ENCODE assay signal across 10 cellular contexts in genomic region chr2:46569061-46569560, GRCh38. TPM values are rescaled to one million over a fixed set of nuclear protein-coding genes. Genes with fewer than 3 reads are reported as not detected.
A peak's percentile ranks its signal among the peaks of the same experiment; 100 is the strongest.
DNase-seq lines count a peak whose midpoint lies in the region; ATAC-seq and TF ChIP-seq lines count a peak whose summit lies in the region.
"Had no signal": no experiment of that assay in that cellular context is flagged by ENCODE, and none has a peak within 500 bp of the region (broad histone marks: within the 10 kb centered on the region; RNA-seq: fewer than 3 reads in every experiment).

No MANE protein-coding gene starts in this region.

- 22 to 33% methylated on average over 7 of the region's 7 CpGs for WGBS in body of pancreas, 2 donors

- peak; percentile 80 for ATAC-seq in HG03432 (IDR thresholded peaks at IDR 0.05; ENCODE audit: unreplicated experiment)
- peak; percentile 66 for ATAC-seq in body of pancreas

- peak overlapping the region; percentile 43 to 81 (median 60) for H3K27ac ChIP-seq in body of pancreas
- H3K27ac ChIP-seq in CD8-positive, alpha-beta memory T cell (ENCODE audit: low read depth, low read length) = no peak overlapping the region
- H3K27ac ChIP-seq: 22Rv1 had no signal

- H3K27me3 ChIP-seq in body of pancreas (no peaks in the 10 kb centered on the region), BE2C (no peaks in the 10 kb centered on the region)
- H3K27me3 ChIP-seq in CD8-positive, alpha-beta memory T cell (ENCODE audit: insufficient read depth, low read length, poor library complexity, severe bottlenecking) = no peaks in the 10 kb centered on the region

- H3K9me3 ChIP-seq in body of pancreas (no peaks in the 10 kb centered on the region), BE2C (no peaks in the 10 kb centered on the region)
- H3K9me3 ChIP-seq in CD8-positive, alpha-beta memory T cell (ENCODE audit: low read length) = no peaks in the 10 kb centered on the region

- peak overlapping the region; percentile 7 for H3K4me3 Mint-ChIP-seq in activated naive CD4-positive, alpha-beta T cell treated with anti-CD3 and anti-CD28 coated beads, Interleukin-2, amount 50 U/mL, for 24 hours
- no peak overlapping the region for H3K4me3 Mint-ChIP-seq in nephron progenitor cell
- H3K4me3 Mint-ChIP-seq in CD8-positive, alpha-beta memory T cell = no peak overlapping the region
- H3K4me3 Mint-ChIP-seq: neural crest cell had no signal

- H3K4me3 ChIP-seq in body of pancreas = no peak overlapping the region
- H3K4me3 ChIP-seq in BE2C (ENCODE audit: low read depth, low read length) = no peak overlapping the region
- no peak overlapping the region for H3K4me3 ChIP-seq in CD8-positive, alpha-beta memory T cell (ENCODE audit: low read length)

- intact Hi-C loops in body of pancreas (cut with DNase I) = no loop called here

- H3K9me3 Mint-ChIP-seq in activated naive CD4-positive, alpha-beta T cell treated with anti-CD3 and anti-CD28 coated beads, Interleukin-2, amount 50 U/mL, for 24 hours = no peaks in the 10 kb centered on the region
- H3K9me3 Mint-ChIP-seq in nephron progenitor cell = no peaks in the 10 kb centered on the region
- H3K9me3 Mint-ChIP-seq in CD8-positive, alpha-beta memory T cell = no peaks in the 10 kb centered on the region
- H3K9me3 Mint-ChIP-seq: neural crest cell had no signal

- DNase-seq in activated naive CD4-positive, alpha-beta T cell treated with anti-CD3 and anti-CD28 coated beads, Interleukin-2, amount 50 U/mL, for 16 hours = no peak
- DNase-seq in body of pancreas (peak in 2 of 4 donors; percentile 28 to 54), nephron progenitor cell (no peak), BE2C (no peak), HCEC 1CT (no peak)
- no peak for DNase-seq in CD8-positive, alpha-beta memory T cell

- CTCF ChIA-PET in CD8-positive, alpha-beta memory T cell (lab: Charles Lee) = no interaction called here

- peaks cover 9% of the 10 kb centered on the region for H3K36me3 Mint-ChIP-seq in activated naive CD4-positive, alpha-beta T cell treated with anti-CD3 and anti-CD28 coated beads, Interleukin-2, amount 50 U/mL, for 24 hours
- no peaks in the 10 kb centered on the region for H3K36me3 Mint-ChIP-seq in nephron progenitor cell (ENCODE audit: low read depth)
- H3K36me3 Mint-ChIP-seq in CD8-positive, alpha-beta memory T cell = peaks cover 0 to 20% (median 2%) of the 10 kb centered on the region in 3 donors

- H3K4me1 ChIP-seq in body of pancreas (peaks cover 19% of the 10 kb centered on the region), BE2C (no peaks in the 10 kb centered on the region)
- no peaks in the 10 kb centered on the region for H3K4me1 ChIP-seq in CD8-positive, alpha-beta memory T cell (ENCODE audit: insufficient read depth, low read length)

- no peak for TF ChIP-seq POLR2A in body of pancreas (IDR thresholded peaks at IDR 0.05)

- peaks cover 30% of the 10 kb centered on the region for H3K4me1 Mint-ChIP-seq in activated naive CD4-positive, alpha-beta T cell treated with anti-CD3 and anti-CD28 coated beads, Interleukin-2, amount 50 U/mL, for 24 hours
- H3K4me1 Mint-ChIP-seq in nephron progenitor cell = peaks cover 9% of the 10 kb centered on the region
- peaks cover 35 to 43% (median 42%) of the 10 kb centered on the region in 3 donors for H3K4me1 Mint-ChIP-seq in CD8-positive, alpha-beta memory T cell
- H3K4me1 Mint-ChIP-seq: neural crest cell had no signal

- no peak overlapping the region for H3K27ac Mint-ChIP-seq in activated naive CD4-positive, alpha-beta T cell treated with anti-CD3 and anti-CD28 coated beads, Interleukin-2, amount 50 U/mL, for 24 hours
- peak overlapping the region; percentile 53 for H3K27ac Mint-ChIP-seq in nephron progenitor cell
- peak overlapping the region in 2 of 8 donors; percentile 2 to 17 for H3K27ac Mint-ChIP-seq in CD8-positive, alpha-beta memory T cell

- H3K27me3 Mint-ChIP-seq in activated naive CD4-positive, alpha-beta T cell treated with anti-CD3 and anti-CD28 coated beads, Interleukin-2, amount 50 U/mL, for 24 hours = no peaks in the 10 kb centered on the region
- no peaks in the 10 kb centered on the region for H3K27me3 Mint-ChIP-seq in nephron progenitor cell (ENCODE audit: low read depth, poor library complexity)
- H3K27me3 Mint-ChIP-seq in CD8-positive, alpha-beta memory T cell = peaks cover 0 to 1% of the 10 kb centered on the region in 2 donors

- TF ChIP-seq CTCF in body of pancreas (IDR thresholded peaks at IDR 0.05) (no peak), nephron progenitor cell (IDR thresholded peaks at IDR 0.05) (no peak), BE2C (IDR thresholded peaks at IDR 0.05; ENCODE audit: low read depth, low read length) (no peak)

- POLR2A ChIA-PET in CD8-positive, alpha-beta memory T cell (lab: Charles Lee) = no interaction called here

- H3K36me3 ChIP-seq in body of pancreas (replicated peaks in 1 of 2; ENCODE audit: insufficient read depth in 1 of 2, low read depth in 2 of 2) (no peaks in the 10 kb centered on the region), BE2C (peaks cover 6% of the 10 kb centered on the region; the same call in 1 of the 2 replicates)
- no peaks in the 10 kb centered on the region for H3K36me3 ChIP-seq in CD8-positive, alpha-beta memory T cell (ENCODE audit: insufficient read depth, low read length)

RNA-seq across cellular contexts. Expression of gene ATP6V1E2, which starts 26.7 kb away (rescaled TPM):
- 1 to 10 TPM in 1 of 2 donors, under 1 TPM in 1; 0.99 to 2.9 TPM for total RNA-seq in body of pancreas
- polyA plus RNA-seq in BE2C (2012; ENCODE audit: insufficient read depth, insufficient read length, low read depth) = 7.3 TPM
- 1 to 10 TPM; 4.8 to 7.0 TPM for total RNA-seq in CD8-positive, alpha-beta memory T cell
- polyA plus RNA-seq in CD8-positive, alpha-beta memory T cell = 8.3 TPM

RNA-seq across cellular contexts. Expression of gene RHOQ, which starts 26.8 kb away (rescaled TPM):
- 10 to 100 TPM; 36.1 to 46.5 TPM for total RNA-seq in body of pancreas
- polyA plus RNA-seq in BE2C (2012; ENCODE audit: insufficient read depth, insufficient read length, low read depth) = 54.3 TPM
- total RNA-seq in CD8-positive, alpha-beta memory T cell = 10 to 100 TPM; 15.4 to 16.4 TPM
- 2.1 TPM for polyA plus RNA-seq in CD8-positive, alpha-beta memory T cell

RNA-seq across cellular contexts. Expression of gene PIGF, which starts 47.7 kb away (rescaled TPM):
- 10 to 100 TPM; 11.4 to 11.5 TPM for total RNA-seq in body of pancreas
- 26.1 TPM for polyA plus RNA-seq in BE2C (2012; ENCODE audit: insufficient read depth, insufficient read length, low read depth)
- 10 to 100 TPM; 21.9 to 23.0 TPM for total RNA-seq in CD8-positive, alpha-beta memory T cell
- polyA plus RNA-seq in CD8-positive, alpha-beta memory T cell = 17.9 TPM

RNA-seq across cellular contexts. Expression of gene CRIPT, which starts 47.9 kb away (rescaled TPM):
- total RNA-seq in body of pancreas = 1 to 10 TPM; 5.3 to 8.6 TPM
- 13.3 TPM for polyA plus RNA-seq in BE2C (2012; ENCODE audit: insufficient read depth, insufficient read length, low read depth)
- total RNA-seq in CD8-positive, alpha-beta memory T cell = 10 to 100 TPM; 11.1 to 11.3 TPM
- polyA plus RNA-seq in CD8-positive, alpha-beta memory T cell = 12.6 TPM
